ENCODE assay signal across 11 cellular contexts in the genomic region with DNA sequence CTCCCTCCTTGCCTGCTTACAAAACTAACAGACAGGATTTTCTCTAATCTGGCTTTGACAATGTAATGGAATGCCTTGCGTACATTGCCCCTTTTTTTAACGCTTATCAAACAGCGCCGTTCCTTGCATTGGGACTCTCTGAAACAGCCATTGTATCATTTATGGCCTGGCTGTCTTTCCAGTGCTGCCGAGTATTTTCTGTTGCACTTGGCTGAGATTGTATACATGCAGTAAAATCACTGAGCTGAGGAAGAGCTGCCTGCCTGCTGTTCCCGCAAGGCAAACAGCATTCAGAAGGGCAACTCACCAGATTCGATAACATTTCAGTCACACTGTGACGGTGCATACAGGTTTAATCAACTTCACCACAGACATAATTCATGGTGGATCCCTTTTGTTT.
DNase-seq lines count a peak whose midpoint lies in the region; ATAC-seq, FAIRE-seq and TF ChIP-seq lines count a peak whose summit lies in the region.
"Had no signal": no experiment of that assay in that cellular context is flagged by ENCODE, and none has a peak within 500 bp of the region (broad histone marks: within the 10 kb centered on the region; RNA-seq: fewer than 3 reads in every experiment).

No MANE protein-coding gene starts in this region.

- H3K79me2 ChIP-seq in H1 (ENCODE audit: control insufficient read depth in 1 of 2, insufficient read depth in 2 of 2, low read length in 2 of 2): no peaks in the 10 kb centered on the region

- H4K5ac ChIP-seq in H1 (ENCODE audit: insufficient read length, low read depth, low read length): no peak overlapping the region

- peaks cover 0 to 1% (median 0%) of the 10 kb centered on the region in 4 experiments; a peak in 1 of 7 replicates for H3K27me3 ChIP-seq in H1 (replicated peaks in 1 of 4; ENCODE audit: control insufficient read depth in 3 of 4, extremely low read depth in 1 of 4, insufficient read depth in 3 of 4, low read length in 3 of 4)

- in situ Hi-C loops in Caki2 (cut with HindIII; ENCODE audit: low pct_unique_long_range_greater_than_20kb, low sequenced_read_pairs): no loop called here

- 91% methylated on average over 8 of the region's 8 CpGs; no CpG with 5 or more reads in 1 of the 2 experiments for WGBS in H1 (ENCODE audit: extremely low coverage in 1 of 2, insufficient coverage in 1 of 2, insufficient read length in 1 of 2, insufficient replicate concordance in 2 of 2, low coverage in 1 of 2, low lambda C conversion rate in 2 of 2, missing lambda C conversion rate in 1 of 2), 2 experiments

- H3K56ac ChIP-seq in H1 (replicated peaks; ENCODE audit: insufficient read length, low read depth, low read length): no peak overlapping the region

- no peak for FAIRE-seq in H1 (lab: Jason Lieb, UNC)
- FAIRE-seq: TTC549 had no signal

- POLR2A ChIA-PET in H1 (lab: Charles Lee; ENCODE audit: partially characterized antibody): no interaction called here

- H2AK5ac ChIP-seq in H1 (ENCODE audit: low read depth, low read length): no peak overlapping the region

- peaks cover 6% of the 10 kb centered on the region for H3K4me1 Mint-ChIP-seq in neural crest cell

- DNase-seq in Caki2 (ENCODE audit: low read depth) (peak; percentile 58), NCI-H69 (lab: John Stamatoyannopoulos, UW) (peak; percentile 66), H1 (ENCODE audit: low read depth in 1 of 2, low spot score in 2 of 2) (no peak), neural crest cell (ENCODE audit: low read depth, low spot score) (no peak), inferior parietal cortex (ENCODE audit: extremely low spot score) (no peak)
- no peak for DNase-seq in activated CD4-positive, alpha-beta T cell treated with anti-CD3 and anti-CD28 coated beads for 48 hours
- DNase-seq: OCI-M1 had no signal

- no peak overlapping the region for H2BK15ac ChIP-seq in H1 (ENCODE audit: low read length)

- no peak overlapping the region for H3K23ac ChIP-seq in H1 (ENCODE audit: insufficient read length)

- H3K9ac ChIP-seq in H1 (replicated peaks in 1 of 4; ENCODE audit: extremely low read depth in 1 of 4, low read depth in 3 of 4, low read length in 3 of 4): no peak overlapping the region

- H2BK12ac ChIP-seq in H1 (ENCODE audit: low read depth, low read length): no peak overlapping the region

- TF ChIP-seq EP300 in H1 (IDR thresholded peaks at IDR 0.05; ENCODE audit: borderline replicate concordance in 1 of 2, low read depth in 2 of 2, low read length in 2 of 2): no peak

- H2BK120ac ChIP-seq in H1 (replicated peaks; ENCODE audit: low read depth, low read length): no peak overlapping the region

- H3K79me1 ChIP-seq in H1 (ENCODE audit: low read depth, low read length): no peaks in the 10 kb centered on the region

- no peak for TF ChIP-seq POLR2A in H1 (IDR thresholded peaks at IDR 0.05; ENCODE audit: control extremely low read depth in 1 of 2, low read depth in 2 of 2, low read length in 2 of 2)

- no peak overlapping the region for H3K4me2 ChIP-seq in H1 (ENCODE audit: insufficient read depth in 1 of 2, low read depth in 2 of 2, low read length in 2 of 2)

- no peaks in the 10 kb centered on the region for H3K9me3 Mint-ChIP-seq in neural crest cell

- H4K91ac ChIP-seq in H1 (replicated peaks; ENCODE audit: insufficient read length, low read length): no peak overlapping the region

- no peak overlapping the region for H3K4me3 Mint-ChIP-seq in neural crest cell

- H3K18ac ChIP-seq in H1 (ENCODE audit: extremely low read depth, low read length): no peak overlapping the region

- no peak overlapping the region for H3K4me3 ChIP-seq in H1 (ENCODE audit: extremely low read depth in 1 of 4, insufficient read depth in 2 of 4, low read depth in 3 of 4, low read length in 4 of 4)
- H3K4me3 ChIP-seq: skin epidermis had no signal

- no peak overlapping the region for H3K27ac ChIP-seq in H1 (ENCODE audit: low read depth, low read length)
- H3K27ac ChIP-seq: skin epidermis had no signal

- no peak for TF ChIP-seq RAD21 in H1 (IDR thresholded peaks at IDR 0.05 in 1 of 2, conservative IDR thresholded peaks at IDR 0.05 in 1 of 2; ENCODE audit: low read depth in 2 of 2, low read length in 2 of 2)

- no peaks in the 10 kb centered on the region for H3K27me3 Mint-ChIP-seq in neural crest cell (ENCODE audit: low read depth)

- no peaks in the 10 kb centered on the region for H3K9me3 ChIP-seq in H1 (ENCODE audit: insufficient read depth in 2 of 2, low read depth in 1 of 2, low read length in 1 of 2)

- no peaks in the 10 kb centered on the region for H3K4me1 ChIP-seq in H1 (replicated peaks in 1 of 4; ENCODE audit: control insufficient read depth in 3 of 4, insufficient read depth in 4 of 4, low read length in 3 of 4)

- H4K8ac ChIP-seq in H1 (ENCODE audit: extremely low read depth, insufficient read depth, low read length): no peak overlapping the region

- no peaks in the 10 kb centered on the region for H4K20me1 ChIP-seq in H1 (replicated peaks in 1 of 2; ENCODE audit: control insufficient read depth in 1 of 2, insufficient read depth in 2 of 2, low read length in 2 of 2)

- H3K27ac Mint-ChIP-seq in neural crest cell (ENCODE audit: unreplicated experiment): peak overlapping the region; percentile 0

- H3K36me3 ChIP-seq in H1 (ENCODE audit: control insufficient read depth in 2 of 4, insufficient read depth in 4 of 4, low read length in 3 of 4): no peaks in the 10 kb centered on the region

- CTCF ChIA-PET in H1 (lab: Charles Lee; ENCODE audit: partially characterized antibody): interaction anchor here (0.7 to 1.4 kb wide), 5 partner anchors 23 to 41 kb away, joined by 3 to 4 read pairs (median 3); no protein-coding TSS in a partner anchor

- H3K36me3 Mint-ChIP-seq in neural crest cell (ENCODE audit: low read depth): no peaks in the 10 kb centered on the region

- H3K4ac ChIP-seq in H1 (replicated peaks; ENCODE audit: insufficient read length, low read depth, low read length): no peak overlapping the region

- no peak overlapping the region for H2BK5ac ChIP-seq in H1 (ENCODE audit: low read depth, low read length)

- H3K23me2 ChIP-seq in H1 (ENCODE audit: low read depth, low read length): no peaks in the 10 kb centered on the region

- TF ChIP-seq CTCF in H1 (IDR thresholded peaks at IDR 0.05; ENCODE audit: control extremely low read depth in 1 of 3, insufficient read depth in 1 of 3, low read depth in 1 of 3, low read length in 3 of 3): no peak
- no peak for TF ChIP-seq CTCF in neural crest cell (conservative IDR thresholded peaks at IDR 0.05)

- no peak overlapping the region for H2BK20ac ChIP-seq in H1 (ENCODE audit: low read length)

- ATAC-seq in HG03571 (IDR thresholded peaks at IDR 0.05; ENCODE audit: unreplicated experiment) (no peak), GM21528 (IDR thresholded peaks at IDR 0.05; ENCODE audit: low FRiP score, unreplicated experiment) (no peak)

- H3K14ac ChIP-seq in H1 (ENCODE audit: insufficient read length): no peak overlapping the region

- H2AFZ ChIP-seq in H1 (ENCODE audit: low read length): peak overlapping the region; percentile 75; the same call in 1 of the 2 replicates

TF ChIP-seq in H1, 55 proteins besides CTCF, POLR2A, EP300 and RAD21:
- TF ChIP-seq SIRT6 (IDR thresholded peaks at IDR 0.05; ENCODE audit: low read length) (no peak), HDAC6 (IDR thresholded peaks at IDR 0.05; ENCODE audit: low read depth, low read length) (no peak), SIX5 (IDR thresholded peaks at IDR 0.05; ENCODE audit: low read depth, low read length) (no peak), GTF2F1 (IDR thresholded peaks at IDR 0.05; ENCODE audit: borderline replicate concordance, low read depth, low read length) (no peak), EGR1 (IDR thresholded peaks at IDR 0.05; ENCODE audit: borderline replicate concordance, low read depth, low read length) (no peak), CEBPB (IDR thresholded peaks at IDR 0.05; ENCODE audit: low read depth, low read length) (no peak), SP1 (IDR thresholded peaks at IDR 0.05; ENCODE audit: low read depth, low read length) (no peak), CBX8 (IDR thresholded peaks at IDR 0.05; ENCODE audit: borderline replicate concordance, low read depth, low read length) (no peak), TBP (IDR thresholded peaks at IDR 0.05; ENCODE audit: low read depth, low read length) (no peak), CHD1 (IDR thresholded peaks at IDR 0.05; ENCODE audit: low read depth, low read length) (no peak), CBX5 (IDR thresholded peaks at IDR 0.05; ENCODE audit: low read depth, low read length) (no peak), FOSL1 (IDR thresholded peaks at IDR 0.05; ENCODE audit: insufficient read depth, low read depth, low read length) (no peak), KDM1A (IDR thresholded peaks at IDR 0.05; ENCODE audit: borderline replicate concordance, low read length) (no peak), ASH2L (IDR thresholded peaks at IDR 0.05; ENCODE audit: low read length) (no peak), BCL11A (IDR thresholded peaks at IDR 0.05; ENCODE audit: low read depth in 2 of 2, low read length in 2 of 2) (no peak), CHD2 (IDR thresholded peaks at IDR 0.05; ENCODE audit: low read length) (no peak), JUN (IDR thresholded peaks at IDR 0.05; ENCODE audit: low read depth, low read length) (no peak)

Comparison
In these comparisons a context has a peak if more than half of its experiments do, and no peak if none do; other contexts are left out.
1. DNase-seq: peak in Caki2 (single experiment) and NCI-H69 (single experiment); none in H1 (0 of 2), neural crest cell (single experiment), activated CD4-positive, alpha-beta T cell treated with anti-CD3 and anti-CD28 coated beads for 48 hours (single experiment) and inferior parietal cortex (single experiment).